ENCODE assay signal across 1 cellular context in the genomic region with DNA sequence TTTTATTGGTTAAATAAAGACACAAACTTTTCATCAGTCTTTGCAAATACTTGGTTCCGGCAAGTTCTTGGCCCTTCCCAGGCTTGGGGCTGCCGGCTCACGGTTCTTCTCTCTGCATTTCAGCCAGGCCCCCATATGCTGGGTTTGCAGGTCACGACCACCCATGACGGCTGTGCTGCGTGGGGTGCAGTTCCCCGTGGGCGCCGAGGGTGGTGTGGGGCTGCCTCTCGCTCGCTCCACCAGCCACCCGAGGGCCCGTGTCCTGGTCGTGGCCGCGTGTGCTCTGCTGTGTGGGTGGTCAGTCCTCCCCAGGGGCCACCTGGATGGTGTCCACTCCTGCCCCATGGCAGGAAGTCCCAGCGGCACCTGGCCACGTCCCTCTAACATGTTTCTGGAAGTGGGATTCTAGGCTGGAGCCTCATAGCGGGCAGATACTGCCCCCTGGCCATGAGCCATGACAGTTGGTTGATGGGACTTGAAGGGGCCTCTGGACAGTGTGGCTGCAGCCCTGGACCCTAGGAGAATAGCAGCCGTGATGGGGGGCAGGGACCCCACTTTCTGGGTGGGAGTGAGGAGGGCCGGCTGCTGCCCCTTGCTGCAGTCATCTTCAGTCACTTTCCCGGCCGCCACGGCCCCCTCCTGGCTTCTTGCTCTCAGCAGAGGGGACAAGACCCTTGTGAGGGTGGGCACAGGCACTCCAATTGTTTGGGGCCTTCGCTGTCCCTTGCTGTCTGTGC.
TF ChIP-seq lines count a peak whose summit lies in the region.

No MANE protein-coding gene starts in this region.

TF ChIP-seq in WTC11, 78 proteins besides CTCF, POLR2A, EP300 and RAD21 (continued from another document):
- no peak for TF ChIP-seq ZSCAN18 (CRISPR knock-in tag; IDR thresholded peaks at IDR 0.05)
